ENCODE assay signal across 15 cellular contexts in genomic region chr2:226483745-226484619, GRCh38.
DNase-seq lines count a peak whose midpoint lies in the region; ATAC-seq and TF ChIP-seq lines count a peak whose summit lies in the region.
"Had no signal": no experiment of that assay in that cellular context is flagged by ENCODE, and none has a peak within 500 bp of the region (broad histone marks: within the 10 kb centered on the region; RNA-seq: fewer than 3 reads in every experiment).

No MANE protein-coding gene starts in this region.

- H3K9ac ChIP-seq in HUES48 (ENCODE audit: low read depth, low read length) = peak overlapping the region; percentile 51; the same call in 1 of the 2 replicates

- ATAC-seq in left lung = peak; percentile 36
- no peak for ATAC-seq in GM21447 (IDR thresholded peaks at IDR 0.05; ENCODE audit: unreplicated experiment)
- ATAC-seq in HG02678 (IDR thresholded peaks at IDR 0.05; ENCODE audit: unreplicated experiment) = no peak
- ATAC-seq in HG03175 (IDR thresholded peaks at IDR 0.05; ENCODE audit: unreplicated experiment) = no peak

- H3K27ac ChIP-seq in HUES48 (ENCODE audit: low read depth, low read length) (peak overlapping the region; percentile 78), left lung (no peak overlapping the region)

- H3K27me3 ChIP-seq in HUES48 (ENCODE audit: control insufficient read depth, insufficient read depth, low read length) (no peaks in the 10 kb centered on the region), left lung (no peaks in the 10 kb centered on the region)
- H3K27me3 ChIP-seq: BE2C had no signal

- DNase-seq in AG08396 (ENCODE audit: low spot score) = peak; percentile 26
- DNase-seq in cerebellar cortex (ENCODE audit: low spot score) = peak; percentile 78
- no peak for DNase-seq in left lung
- DNase-seq in HK-2 (ENCODE audit: unreplicated experiment) = no peak
- DNase-seq: activated CD4-positive, alpha-beta T cell treated with anti-CD3 and anti-CD28 coated beads, Interleukin-2, amount 50 U/mL, for 4 hours; BE2C; immature natural killer cell; MM.1S; NCI-H510A treated with DMSO at 0.1 percent for 48 hours; occipital lobe; stimulated activated CD4-positive, alpha-beta T cell treated with anti-CD3 and anti-CD28 coated beads, Interleukin-4, amount 100 ng/mL, for 4 hours had no signal

- H3K36me3 ChIP-seq in HUES48 (ENCODE audit: control insufficient read depth, insufficient read depth, low read length) (no peaks in the 10 kb centered on the region), left lung (no peaks in the 10 kb centered on the region)
- H3K36me3 ChIP-seq: BE2C had no signal

- H3K9me3 ChIP-seq in HUES48 (ENCODE audit: control insufficient read depth, insufficient read depth, low read length) (no peaks in the 10 kb centered on the region), left lung (no peaks in the 10 kb centered on the region)
- H3K9me3 ChIP-seq: BE2C had no signal

- H3K4me1 ChIP-seq in HUES48 (ENCODE audit: control insufficient read depth, insufficient read depth, low read length) (peaks cover 44% of the 10 kb centered on the region), left lung (no peaks in the 10 kb centered on the region)
- H3K4me1 ChIP-seq: BE2C had no signal

- intact Hi-C loops in left lung (cut with DNase I) = no loop called here

- H3K4me3 ChIP-seq in HUES48 (ENCODE audit: low read depth, low read length) (peak overlapping the region; percentile 37; the same call in 1 of the 2 replicates), left lung (no peak overlapping the region)

- TF ChIP-seq CTCF in left lung (IDR thresholded peaks at IDR 0.05) = no peak

Comparison
In these comparisons a context has a peak if more than half of its experiments do, and no peak if none do; other contexts are left out.
1. DNase-seq: peak in AG08396 (single experiment) and cerebellar cortex (single experiment); none in left lung (0 of 2) and HK-2 (single experiment).